8 cellular contexts compared by ENCODE assay signal in genomic region chr1:150267896-150268295, GRCh38. TPM values are rescaled to one million over a fixed set of nuclear protein-coding genes. Genes with fewer than 3 reads are reported as not detected.
DNase-seq lines count a peak whose midpoint lies in the region; ATAC-seq, FAIRE-seq and TF ChIP-seq lines count a peak whose summit lies in the region.

No MANE protein-coding gene starts in this region.

- CTCF ChIA-PET in activated CD8-positive, alpha-beta T cell treated with anti-CD3 and anti-CD28 coated beads for 36 hours (lab: Charles Lee): interaction anchor here (3.0 kb wide), 1 partner anchor 12 kb away, joined by 15 read pairs; no protein-coding TSS in a partner anchor

- H3K9me3 ChIP-seq in H9 (ENCODE audit: control insufficient read depth, low read depth, low read length) (no peaks in the 10 kb centered on the region), hepatocyte (ENCODE audit: low read depth) (no peaks in the 10 kb centered on the region)

- no peaks in the 10 kb centered on the region; a peak in 2 of 5 replicates for H3K9me3 Mint-ChIP-seq in H9
- H3K9me3 Mint-ChIP-seq in activated CD8-positive, alpha-beta T cell treated with anti-CD3 and anti-CD28 coated beads for 36 hours: no peaks in the 10 kb centered on the region

- H4K8ac ChIP-seq in H9 (replicated peaks; ENCODE audit: insufficient read length, low read depth, low read length): no peak overlapping the region

- POLR2A ChIA-PET in activated CD8-positive, alpha-beta T cell treated with anti-CD3 and anti-CD28 coated beads for 36 hours (lab: Charles Lee): interaction anchor here (0.6 to 2.2 kb wide), 2 partner anchors 19 to 834 kb away, joined by 3 to 7 read pairs; no protein-coding TSS in a partner anchor

- H3K23ac ChIP-seq in H9 (ENCODE audit: insufficient read length, low read depth, low read length): no peak overlapping the region

- H3K4me1 ChIP-seq in H9 (ENCODE audit: insufficient read depth, low read length): no peaks in the 10 kb centered on the region; the same call in 1 of the 2 replicates
- peaks cover 19% of the 10 kb centered on the region for H3K4me1 ChIP-seq in hepatocyte (ENCODE audit: insufficient read depth)

- peak overlapping the region; percentile 87 for H3K9ac ChIP-seq in H9 (ENCODE audit: extremely low read depth, insufficient read length, low read length)

- no peak overlapping the region for H2BK20ac ChIP-seq in H9 (ENCODE audit: low read depth, low read length, poor library complexity, severe bottlenecking)

- H4K91ac ChIP-seq in H9 (ENCODE audit: insufficient read length, low read depth, low read length): no peak overlapping the region

- FAIRE-seq in HTR-8/SVneo (lab: Jason Lieb, UNC): no peak

- no peak for ATAC-seq in activated CD8-positive, alpha-beta T cell treated with anti-CD3 and anti-CD28 coated beads for 36 hours
- ATAC-seq in HG03095 (IDR thresholded peaks at IDR 0.05; ENCODE audit: unreplicated experiment) (no peak), GM21381 (IDR thresholded peaks at IDR 0.05; ENCODE audit: unreplicated experiment) (no peak)

- no peak overlapping the region for H4K5ac ChIP-seq in H9 (ENCODE audit: insufficient read length, low read depth, low read length)

- no peak overlapping the region for H3T11ph ChIP-seq in H9 (ENCODE audit: low read length)

- peaks cover 5% of the 10 kb centered on the region for H3K79me1 ChIP-seq in H9 (ENCODE audit: insufficient read depth, low read depth, low read length, poor library complexity, severe bottlenecking)

- H3K27ac ChIP-seq in H9 (ENCODE audit: insufficient read length, low read depth, low read length) (no peak overlapping the region), hepatocyte (peak overlapping the region; percentile 95), skin epidermis (peak overlapping the region in 20 of 21 experiments; percentile 92 to 99 (median 97))

- no CpG with 5 or more reads among the region's 6 CpGs for WGBS in H9 (ENCODE audit: extremely low coverage, insufficient read length, low lambda C conversion rate)
- WGBS in hepatocyte (ENCODE audit: low lambda C conversion rate, missing lambda C conversion rate): 48% methylated on average over 6 of the region's 6 CpGs

- H3K4me1 Mint-ChIP-seq in H9: peaks cover 37 to 43% of the 10 kb centered on the region in 2 experiments
- H3K4me1 Mint-ChIP-seq in activated CD8-positive, alpha-beta T cell treated with anti-CD3 and anti-CD28 coated beads for 36 hours (ENCODE audit: low read depth): peaks cover 18% of the 10 kb centered on the region

- H2BK15ac ChIP-seq in H9 (ENCODE audit: low read depth, low read length): no peak overlapping the region

- H3K4me3 ChIP-seq in hepatocyte (peak overlapping the region; percentile 58), skin epidermis (peak overlapping the region; percentile 77 to 99 (median 93))

- H2AK5ac ChIP-seq in H9 (ENCODE audit: insufficient read length, low read length): no peak overlapping the region

- H3K27me3 ChIP-seq in H9 (ENCODE audit: insufficient read depth, low read length): no peaks in the 10 kb centered on the region
- H3K27me3 ChIP-seq in hepatocyte: no peaks in the 10 kb centered on the region

- DNase-seq in H9: no peak
- DNase-seq in activated CD8-positive, alpha-beta T cell treated with anti-CD3 and anti-CD28 coated beads for 36 hours: no peak
- DNase-seq in hepatocyte (ENCODE audit: low spot score): no peak
- DNase-seq in NCI-H446 (lab: John Stamatoyannopoulos, UW): no peak
- DNase-seq in HTR-8/SVneo (ENCODE audit: insufficient read length, low spot score): no peak

- H3K4me3 Mint-ChIP-seq in H9: peak overlapping the region; percentile 100
- peak overlapping the region; percentile 96 for H3K4me3 Mint-ChIP-seq in activated CD8-positive, alpha-beta T cell treated with anti-CD3 and anti-CD28 coated beads for 36 hours

- H3K36me3 Mint-ChIP-seq in H9 (ENCODE audit: insufficient read depth in 1 of 3, low read depth in 3 of 3): peaks cover 26 to 48% (median 46%) of the 10 kb centered on the region in 3 experiments
- H3K36me3 Mint-ChIP-seq in activated CD8-positive, alpha-beta T cell treated with anti-CD3 and anti-CD28 coated beads for 36 hours (ENCODE audit: low read depth): peaks cover 23% of the 10 kb centered on the region

- H3K4me2 ChIP-seq in H9 (ENCODE audit: insufficient read depth, insufficient read length, low read length) (peak overlapping the region; percentile 74), hepatocyte (peak overlapping the region; percentile 93)

- H2BK5ac ChIP-seq in H9 (ENCODE audit: insufficient read length, low read length): no peak overlapping the region

- H4K20me1 ChIP-seq in H9 (ENCODE audit: control insufficient read depth, insufficient read depth, insufficient read length) (no peaks in the 10 kb centered on the region), hepatocyte (ENCODE audit: insufficient read depth, poor library complexity, severe bottlenecking) (no peaks in the 10 kb centered on the region)

- no peaks in the 10 kb centered on the region for H3K27me3 Mint-ChIP-seq in H9 (ENCODE audit: low read depth)
- H3K27me3 Mint-ChIP-seq in activated CD8-positive, alpha-beta T cell treated with anti-CD3 and anti-CD28 coated beads for 36 hours: no peaks in the 10 kb centered on the region

- no peaks in the 10 kb centered on the region for H3K9me2 ChIP-seq in hepatocyte (replicated peaks; ENCODE audit: insufficient read depth)

- H2BK120ac ChIP-seq in H9 (ENCODE audit: low read depth, low read length, poor library complexity, severe bottlenecking): no peak overlapping the region

- no peak for TF ChIP-seq CTCF in H9 (conservative IDR thresholded peaks at IDR 0.05)
- no peak for TF ChIP-seq CTCF in activated CD8-positive, alpha-beta T cell treated with anti-CD3 and anti-CD28 coated beads for 36 hours (IDR thresholded peaks at IDR 0.05)
- no peak for TF ChIP-seq CTCF in hepatocyte (IDR thresholded peaks at IDR 0.05; ENCODE audit: poor library complexity)

- no peak overlapping the region for H3K14ac ChIP-seq in H9 (ENCODE audit: insufficient read depth, low read length)

- H3K27ac Mint-ChIP-seq in H9: peak overlapping the region; percentile 95 to 99 (median 98); a peak in 5 of 7 replicates
- peak overlapping the region; percentile 96 for H3K27ac Mint-ChIP-seq in activated CD8-positive, alpha-beta T cell treated with anti-CD3 and anti-CD28 coated beads for 36 hours

- peaks cover 20% of the 10 kb centered on the region for H3K23me2 ChIP-seq in H9 (ENCODE audit: insufficient read length, low read depth, low read length, poor library complexity, severe bottlenecking)

- intact Hi-C loops in activated CD8-positive, alpha-beta T cell treated with anti-CD3 and anti-CD28 coated beads for 36 hours (cut with micrococcal nuclease): no loop called here

- no peak overlapping the region for H3K56ac ChIP-seq in H9 (ENCODE audit: insufficient read length, low read depth, low read length)

- no peak overlapping the region for H3K18ac ChIP-seq in H9 (ENCODE audit: insufficient read length, low read depth, low read length)

- no peak overlapping the region for H2BK12ac ChIP-seq in H9 (ENCODE audit: insufficient read length, low read depth, low read length)

- H3K4ac ChIP-seq in H9 (ENCODE audit: low read depth, low read length): no peak overlapping the region

- peaks cover 6% of the 10 kb centered on the region; the same call in 1 of the 2 replicates for H3K79me2 ChIP-seq in H9 (ENCODE audit: insufficient read depth, low read length)
- peaks cover 24% of the 10 kb centered on the region for H3K79me2 ChIP-seq in hepatocyte

- no peaks in the 10 kb centered on the region for H3K36me3 ChIP-seq in hepatocyte (replicated peaks; ENCODE audit: insufficient read depth, low read depth)

- H2AFZ ChIP-seq in H9 (ENCODE audit: low read length) (no peak overlapping the region), hepatocyte (no peak overlapping the region)

RNA-seq across cellular contexts. Expression of gene APH1A, which starts 0.9 kb away (rescaled TPM):
- total RNA-seq in H9 (2021) (113 and 115 TPM in 2 replicates), hepatocyte (145 and 148 TPM in 2 replicates)
- 10 to 100 TPM; 83.7 to 87.4 TPM for total RNA-seq in activated CD8-positive, alpha-beta T cell treated with anti-CD3 and anti-CD28 coated beads for 36 hours
- polyA plus RNA-seq in hepatocyte: 52.1 and 54.1 TPM in 2 replicates

RNA-seq across cellular contexts. Expression of gene C1orf54, which starts 4.7 kb away (rescaled TPM):
- 20.8 and 21.3 TPM in 2 replicates for total RNA-seq in H9 (2021)
- total RNA-seq in activated CD8-positive, alpha-beta T cell treated with anti-CD3 and anti-CD28 coated beads for 36 hours: 1 to 10 TPM in 1 of 2 experiments, under 1 TPM in 1; 0.90 to 1.3 TPM
- 11.3 and 15.4 TPM in 2 replicates for total RNA-seq in hepatocyte
- 7.2 and 16.5 TPM in 2 replicates for polyA plus RNA-seq in hepatocyte

RNA-seq across cellular contexts. Expression of gene CA14, which starts 10.3 kb away (rescaled TPM):
- total RNA-seq in H9 (2021) (42.0 and 43.2 TPM in 2 replicates), hepatocyte (2.4 and 4.6 TPM in 2 replicates)
- not detected for total RNA-seq in activated CD8-positive, alpha-beta T cell treated with anti-CD3 and anti-CD28 coated beads for 36 hours
- polyA plus RNA-seq in hepatocyte: 6.0 and 7.3 TPM in 2 replicates

RNA-seq across cellular contexts. Expression of gene CIART, which starts 14.5 kb away (rescaled TPM):
- total RNA-seq in H9 (2021) (15.6 TPM in 2 replicates), hepatocyte (1.8 and 3.6 TPM in 2 replicates)
- total RNA-seq in activated CD8-positive, alpha-beta T cell treated with anti-CD3 and anti-CD28 coated beads for 36 hours: 1 to 10 TPM; 3.6 to 5.1 TPM
- polyA plus RNA-seq in hepatocyte: 4.4 and 7.1 TPM in 2 replicates

RNA-seq across cellular contexts. Expression of gene MRPS21, which starts 25.8 kb away (rescaled TPM):
- total RNA-seq in H9 (2021): 113 and 114 TPM in 2 replicates
- 10 to 100 TPM; 73.4 to 81.9 TPM for total RNA-seq in activated CD8-positive, alpha-beta T cell treated with anti-CD3 and anti-CD28 coated beads for 36 hours
- total RNA-seq in hepatocyte: 41.9 and 43.1 TPM in 2 replicates
- 82.5 and 88.4 TPM in 2 replicates for polyA plus RNA-seq in hepatocyte
